Comparison of ENCODE assay signal across 1 cellular context in the genomic region with DNA sequence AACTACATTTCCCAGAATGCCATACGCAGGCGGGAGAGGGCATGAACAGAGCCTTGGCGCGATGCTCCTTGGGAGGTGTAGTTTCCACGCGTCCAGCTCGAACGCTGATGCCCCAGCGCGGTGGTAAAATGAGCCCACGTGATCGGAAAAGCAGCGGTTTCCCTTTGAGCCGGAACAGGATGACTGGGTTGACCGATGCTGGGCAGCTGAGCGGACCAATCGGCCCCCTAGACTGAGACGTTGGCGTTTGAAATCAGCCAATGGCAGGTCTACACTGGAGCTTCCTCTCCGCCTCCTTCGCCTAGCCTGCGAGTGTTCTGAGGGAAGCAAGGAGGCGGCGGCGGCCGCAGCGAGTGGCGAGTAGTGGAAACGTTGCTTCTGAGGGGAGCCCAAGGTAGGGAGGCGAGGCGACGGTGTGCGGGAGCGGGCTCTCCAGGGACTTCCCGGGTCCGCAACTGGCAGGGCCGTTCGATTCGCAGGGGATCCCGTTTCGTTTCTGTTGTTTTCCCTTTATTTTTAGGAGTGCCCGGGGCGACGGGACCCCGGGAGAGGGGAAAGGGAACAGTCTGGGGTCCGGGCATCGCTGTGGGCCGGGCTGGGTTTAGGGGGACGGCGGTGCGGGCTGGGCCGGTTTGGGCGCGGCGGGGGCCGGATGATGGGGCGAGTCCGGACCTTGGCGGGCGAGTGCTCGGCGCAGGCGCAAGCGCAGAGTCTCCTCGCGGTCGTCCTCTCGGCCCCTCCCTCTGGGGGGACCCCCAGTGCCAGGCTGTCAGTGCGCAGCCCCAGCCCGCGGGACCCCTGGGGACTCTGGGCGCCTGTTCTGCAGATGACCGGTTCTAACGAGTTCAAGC.
TF ChIP-seq lines count a peak whose summit lies in the region.

A gene with protein sequence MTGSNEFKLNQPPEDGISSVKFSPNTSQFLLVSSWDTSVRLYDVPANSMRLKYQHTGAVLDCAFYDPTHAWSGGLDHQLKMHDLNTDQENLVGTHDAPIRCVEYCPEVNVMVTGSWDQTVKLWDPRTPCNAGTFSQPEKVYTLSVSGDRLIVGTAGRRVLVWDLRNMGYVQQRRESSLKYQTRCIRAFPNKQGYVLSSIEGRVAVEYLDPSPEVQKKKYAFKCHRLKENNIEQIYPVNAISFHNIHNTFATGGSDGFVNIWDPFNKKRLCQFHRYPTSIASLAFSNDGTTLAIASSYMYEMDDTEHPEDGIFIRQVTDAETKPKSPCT (plus strand): TSS at position 311 of the 851 bp plus-strand sequence. CDS start 516 bp downstream, at position 827.

TF ChIP-seq in K562, 482 proteins besides CTCF, POLR2A, EP300 and RAD21 (continued from another document and continues in another):
- TF ChIP-seq MBD2 (IDR thresholded peaks at IDR 0.05; ENCODE audit: borderline replicate concordance, low read depth) = peak; percentile 89
- no peak for TF ChIP-seq MAFG (tag; conservative IDR thresholded peaks at IDR 0.05)
- TF ChIP-seq, protein P1, sequence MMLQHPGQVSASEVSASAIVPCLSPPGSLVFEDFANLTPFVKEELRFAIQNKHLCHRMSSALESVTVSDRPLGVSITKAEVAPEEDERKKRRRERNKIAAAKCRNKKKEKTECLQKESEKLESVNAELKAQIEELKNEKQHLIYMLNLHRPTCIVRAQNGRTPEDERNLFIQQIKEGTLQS (IDR thresholded peaks at IDR 0.05) = no peak
- TF ChIP-seq, protein P1 (CRISPR knock-in tag; conservative IDR thresholded peaks at IDR 0.05) = no peak
- TF ChIP-seq XRCC4 (IDR thresholded peaks at IDR 0.05; ENCODE audit: extremely low read depth, insufficient read depth, insufficient read length) = no peak
- TF ChIP-seq, protein P2, sequence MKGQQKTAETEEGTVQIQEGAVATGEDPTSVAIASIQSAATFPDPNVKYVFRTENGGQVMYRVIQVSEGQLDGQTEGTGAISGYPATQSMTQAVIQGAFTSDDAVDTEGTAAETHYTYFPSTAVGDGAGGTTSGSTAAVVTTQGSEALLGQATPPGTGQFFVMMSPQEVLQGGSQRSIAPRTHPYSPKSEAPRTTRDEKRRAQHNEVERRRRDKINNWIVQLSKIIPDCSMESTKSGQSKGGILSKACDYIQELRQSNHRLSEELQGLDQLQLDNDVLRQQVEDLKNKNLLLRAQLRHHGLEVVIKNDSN (CRISPR knock-in tag; IDR thresholded peaks at IDR 0.05) = peak; percentile 98
- TF ChIP-seq, protein P3, sequence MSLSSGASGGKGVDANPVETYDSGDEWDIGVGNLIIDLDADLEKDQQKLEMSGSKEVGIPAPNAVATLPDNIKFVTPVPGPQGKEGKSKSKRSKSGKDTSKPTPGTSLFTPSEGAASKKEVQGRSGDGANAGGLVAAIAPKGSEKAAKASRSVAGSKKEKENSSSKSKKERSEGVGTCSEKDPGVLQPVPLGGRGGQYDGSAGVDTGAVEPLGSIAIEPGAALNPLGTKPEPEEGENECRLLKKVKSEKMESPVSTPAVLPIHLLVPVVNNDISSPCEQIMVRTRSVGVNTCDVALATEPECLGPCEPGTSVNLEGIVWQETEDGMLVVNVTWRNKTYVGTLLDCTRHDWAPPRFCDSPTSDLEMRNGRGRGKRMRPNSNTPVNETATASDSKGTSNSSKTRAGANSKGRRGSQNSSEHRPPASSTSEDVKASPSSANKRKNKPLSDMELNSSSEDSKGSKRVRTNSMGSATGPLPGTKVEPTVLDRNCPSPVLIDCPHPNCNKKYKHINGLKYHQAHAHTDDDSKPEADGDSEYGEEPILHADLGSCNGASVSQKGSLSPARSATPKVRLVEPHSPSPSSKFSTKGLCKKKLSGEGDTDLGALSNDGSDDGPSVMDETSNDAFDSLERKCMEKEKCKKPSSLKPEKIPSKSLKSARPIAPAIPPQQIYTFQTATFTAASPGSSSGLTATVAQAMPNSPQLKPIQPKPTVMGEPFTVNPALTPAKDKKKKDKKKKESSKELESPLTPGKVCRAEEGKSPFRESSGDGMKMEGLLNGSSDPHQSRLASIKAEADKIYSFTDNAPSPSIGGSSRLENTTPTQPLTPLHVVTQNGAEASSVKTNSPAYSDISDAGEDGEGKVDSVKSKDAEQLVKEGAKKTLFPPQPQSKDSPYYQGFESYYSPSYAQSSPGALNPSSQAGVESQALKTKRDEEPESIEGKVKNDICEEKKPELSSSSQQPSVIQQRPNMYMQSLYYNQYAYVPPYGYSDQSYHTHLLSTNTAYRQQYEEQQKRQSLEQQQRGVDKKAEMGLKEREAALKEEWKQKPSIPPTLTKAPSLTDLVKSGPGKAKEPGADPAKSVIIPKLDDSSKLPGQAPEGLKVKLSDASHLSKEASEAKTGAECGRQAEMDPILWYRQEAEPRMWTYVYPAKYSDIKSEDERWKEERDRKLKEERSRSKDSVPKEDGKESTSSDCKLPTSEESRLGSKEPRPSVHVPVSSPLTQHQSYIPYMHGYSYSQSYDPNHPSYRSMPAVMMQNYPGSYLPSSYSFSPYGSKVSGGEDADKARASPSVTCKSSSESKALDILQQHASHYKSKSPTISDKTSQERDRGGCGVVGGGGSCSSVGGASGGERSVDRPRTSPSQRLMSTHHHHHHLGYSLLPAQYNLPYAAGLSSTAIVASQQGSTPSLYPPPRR (CRISPR knock-in tag; IDR thresholded peaks at IDR 0.05; ENCODE audit: borderline replicate concordance) = no peak
- TF ChIP-seq NFRKB (IDR thresholded peaks at IDR 0.05; ENCODE audit: low read depth) = peak; percentile 86
- TF ChIP-seq PTTG1 (tag; IDR thresholded peaks at IDR 0.05; ENCODE audit: low read depth) = no peak
- no peak for TF ChIP-seq OTX1 (CRISPR knock-in tag; IDR thresholded peaks at IDR 0.05)
- TF ChIP-seq EGR1 (conservative IDR thresholded peaks at IDR 0.05) = no peak
- TF ChIP-seq, protein P4, sequence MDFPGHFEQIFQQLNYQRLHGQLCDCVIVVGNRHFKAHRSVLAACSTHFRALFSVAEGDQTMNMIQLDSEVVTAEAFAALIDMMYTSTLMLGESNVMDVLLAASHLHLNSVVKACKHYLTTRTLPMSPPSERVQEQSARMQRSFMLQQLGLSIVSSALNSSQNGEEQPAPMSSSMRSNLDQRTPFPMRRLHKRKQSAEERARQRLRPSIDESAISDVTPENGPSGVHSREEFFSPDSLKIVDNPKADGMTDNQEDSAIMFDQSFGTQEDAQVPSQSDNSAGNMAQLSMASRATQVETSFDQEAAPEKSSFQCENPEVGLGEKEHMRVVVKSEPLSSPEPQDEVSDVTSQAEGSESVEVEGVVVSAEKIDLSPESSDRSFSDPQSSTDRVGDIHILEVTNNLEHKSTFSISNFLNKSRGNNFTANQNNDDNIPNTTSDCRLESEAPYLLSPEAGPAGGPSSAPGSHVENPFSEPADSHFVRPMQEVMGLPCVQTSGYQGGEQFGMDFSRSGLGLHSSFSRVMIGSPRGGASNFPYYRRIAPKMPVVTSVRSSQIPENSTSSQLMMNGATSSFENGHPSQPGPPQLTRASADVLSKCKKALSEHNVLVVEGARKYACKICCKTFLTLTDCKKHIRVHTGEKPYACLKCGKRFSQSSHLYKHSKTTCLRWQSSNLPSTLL (IDR thresholded peaks at IDR 0.05) = no peak
- no peak for TF ChIP-seq MIER1 (IDR thresholded peaks at IDR 0.05; ENCODE audit: low read depth)
- no peak for TF ChIP-seq RCOR1 (IDR thresholded peaks at IDR 0.05; ENCODE audit: borderline replicate concordance in 1 of 2, low read depth in 2 of 2, low read length in 2 of 2)
- no peak for TF ChIP-seq POLR3A (IDR thresholded peaks at IDR 0.05; ENCODE audit: borderline replicate concordance, extremely low read depth, insufficient read depth, insufficient read length)
- TF ChIP-seq ZC3H8 (IDR thresholded peaks at IDR 0.05) = no peak
- no peak for TF ChIP-seq FOXA1 (IDR thresholded peaks at IDR 0.05; ENCODE audit: borderline replicate concordance)
- TF ChIP-seq NFE2 (IDR thresholded peaks at IDR 0.05; ENCODE audit: low read depth) = no peak
- no peak for TF ChIP-seq STAG1 (CRISPR knock-in tag; IDR thresholded peaks at IDR 0.05; ENCODE audit: borderline replicate concordance)
- no peak for TF ChIP-seq ZFP1 (CRISPR knock-in tag; IDR thresholded peaks at IDR 0.05)
- no peak for TF ChIP-seq NCOA6 (IDR thresholded peaks at IDR 0.05)
- TF ChIP-seq JUND (IDR thresholded peaks at IDR 0.05; ENCODE audit: borderline replicate concordance, low read depth, low read length) = peak; percentile 30; the same call in 1 of the 2 replicates
- TF ChIP-seq JUND (tag; IDR thresholded peaks at IDR 0.05; ENCODE audit: borderline replicate concordance, low read depth, low read length) = no peak; the same call in 2 of the 3 replicates
- TF ChIP-seq, protein P5, sequence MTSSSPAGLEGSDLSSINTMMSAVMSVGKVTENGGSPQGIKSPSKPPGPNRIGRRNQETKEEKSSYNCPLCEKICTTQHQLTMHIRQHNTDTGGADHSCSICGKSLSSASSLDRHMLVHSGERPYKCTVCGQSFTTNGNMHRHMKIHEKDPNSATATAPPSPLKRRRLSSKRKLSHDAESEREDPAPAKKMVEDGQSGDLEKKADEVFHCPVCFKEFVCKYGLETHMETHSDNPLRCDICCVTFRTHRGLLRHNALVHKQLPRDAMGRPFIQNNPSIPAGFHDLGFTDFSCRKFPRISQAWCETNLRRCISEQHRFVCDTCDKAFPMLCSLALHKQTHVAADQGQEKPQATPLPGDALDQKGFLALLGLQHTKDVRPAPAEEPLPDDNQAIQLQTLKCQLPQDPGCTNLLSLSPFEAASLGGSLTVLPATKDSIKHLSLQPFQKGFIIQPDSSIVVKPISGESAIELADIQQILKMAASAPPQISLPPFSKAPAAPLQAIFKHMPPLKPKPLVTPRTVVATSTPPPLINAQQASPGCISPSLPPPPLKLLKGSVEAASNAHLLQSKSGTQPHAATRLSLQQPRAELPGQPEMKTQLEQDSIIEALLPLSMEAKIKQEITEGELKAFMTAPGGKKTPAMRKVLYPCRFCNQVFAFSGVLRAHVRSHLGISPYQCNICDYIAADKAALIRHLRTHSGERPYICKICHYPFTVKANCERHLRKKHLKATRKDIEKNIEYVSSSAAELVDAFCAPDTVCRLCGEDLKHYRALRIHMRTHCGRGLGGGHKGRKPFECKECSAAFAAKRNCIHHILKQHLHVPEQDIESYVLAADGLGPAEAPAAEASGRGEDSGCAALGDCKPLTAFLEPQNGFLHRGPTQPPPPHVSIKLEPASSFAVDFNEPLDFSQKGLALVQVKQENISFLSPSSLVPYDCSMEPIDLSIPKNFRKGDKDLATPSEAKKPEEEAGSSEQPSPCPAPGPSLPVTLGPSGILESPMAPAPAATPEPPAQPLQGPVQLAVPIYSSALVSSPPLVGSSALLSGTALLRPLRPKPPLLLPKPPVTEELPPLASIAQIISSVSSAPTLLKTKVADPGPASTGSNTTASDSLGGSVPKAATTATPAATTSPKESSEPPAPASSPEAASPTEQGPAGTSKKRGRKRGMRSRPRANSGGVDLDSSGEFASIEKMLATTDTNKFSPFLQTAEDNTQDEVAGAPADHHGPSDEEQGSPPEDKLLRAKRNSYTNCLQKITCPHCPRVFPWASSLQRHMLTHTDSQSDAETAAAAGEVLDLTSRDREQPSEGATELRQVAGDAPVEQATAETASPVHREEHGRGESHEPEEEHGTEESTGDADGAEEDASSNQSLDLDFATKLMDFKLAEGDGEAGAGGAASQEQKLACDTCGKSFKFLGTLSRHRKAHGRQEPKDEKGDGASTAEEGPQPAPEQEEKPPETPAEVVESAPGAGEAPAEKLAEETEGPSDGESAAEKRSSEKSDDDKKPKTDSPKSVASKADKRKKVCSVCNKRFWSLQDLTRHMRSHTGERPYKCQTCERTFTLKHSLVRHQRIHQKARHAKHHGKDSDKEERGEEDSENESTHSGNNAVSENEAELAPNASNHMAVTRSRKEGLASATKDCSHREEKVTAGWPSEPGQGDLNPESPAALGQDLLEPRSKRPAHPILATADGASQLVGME (CRISPR knock-in tag; IDR thresholded peaks at IDR 0.05) = no peak
- TF ChIP-seq, protein P6, sequence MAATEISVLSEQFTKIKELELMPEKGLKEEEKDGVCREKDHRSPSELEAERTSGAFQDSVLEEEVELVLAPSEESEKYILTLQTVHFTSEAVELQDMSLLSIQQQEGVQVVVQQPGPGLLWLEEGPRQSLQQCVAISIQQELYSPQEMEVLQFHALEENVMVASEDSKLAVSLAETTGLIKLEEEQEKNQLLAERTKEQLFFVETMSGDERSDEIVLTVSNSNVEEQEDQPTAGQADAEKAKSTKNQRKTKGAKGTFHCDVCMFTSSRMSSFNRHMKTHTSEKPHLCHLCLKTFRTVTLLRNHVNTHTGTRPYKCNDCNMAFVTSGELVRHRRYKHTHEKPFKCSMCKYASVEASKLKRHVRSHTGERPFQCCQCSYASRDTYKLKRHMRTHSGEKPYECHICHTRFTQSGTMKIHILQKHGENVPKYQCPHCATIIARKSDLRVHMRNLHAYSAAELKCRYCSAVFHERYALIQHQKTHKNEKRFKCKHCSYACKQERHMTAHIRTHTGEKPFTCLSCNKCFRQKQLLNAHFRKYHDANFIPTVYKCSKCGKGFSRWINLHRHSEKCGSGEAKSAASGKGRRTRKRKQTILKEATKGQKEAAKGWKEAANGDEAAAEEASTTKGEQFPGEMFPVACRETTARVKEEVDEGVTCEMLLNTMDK (IDR thresholded peaks at IDR 0.05; ENCODE audit: borderline replicate concordance, insufficient read depth, low read depth, low read length, poor library complexity, severe bottlenecking) = no peak
- no peak for TF ChIP-seq ESRRB (CRISPR knock-in tag; IDR thresholded peaks at IDR 0.05; ENCODE audit: borderline replicate concordance)
- TF ChIP-seq, protein P7, sequence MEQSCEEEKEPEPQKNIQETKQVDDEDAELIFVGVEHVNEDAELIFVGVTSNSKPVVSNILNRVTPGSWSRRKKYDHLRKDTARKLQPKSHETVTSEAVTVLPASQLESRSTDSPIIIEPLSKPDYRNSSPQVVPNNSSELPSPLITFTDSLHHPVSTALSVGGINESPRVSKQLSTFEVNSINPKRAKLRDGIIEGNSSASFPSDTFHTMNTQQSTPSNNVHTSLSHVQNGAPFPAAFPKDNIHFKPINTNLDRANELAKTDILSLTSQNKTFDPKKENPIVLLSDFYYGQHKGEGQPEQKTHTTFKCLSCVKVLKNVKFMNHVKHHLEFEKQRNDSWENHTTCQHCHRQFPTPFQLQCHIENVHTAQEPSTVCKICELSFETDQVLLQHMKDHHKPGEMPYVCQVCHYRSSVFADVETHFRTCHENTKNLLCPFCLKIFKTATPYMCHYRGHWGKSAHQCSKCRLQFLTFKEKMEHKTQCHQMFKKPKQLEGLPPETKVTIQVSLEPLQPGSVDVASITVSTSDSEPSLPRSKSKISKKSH (CRISPR knock-in tag; IDR thresholded peaks at IDR 0.05) = no peak
- TF ChIP-seq MYC (IDR thresholded peaks at IDR 0.05; ENCODE audit: low read depth, low read length) = peak; percentile 34; the same call in 1 of the 2 replicates
- no peak for TF ChIP-seq MYC (CRISPR knock-in tag; IDR thresholded peaks at IDR 0.05; ENCODE audit: borderline replicate concordance, low read depth)
- peak; percentile 91 for TF ChIP-seq CREM (IDR thresholded peaks at IDR 0.05; ENCODE audit: low read depth)
- no peak for TF ChIP-seq BCOR (IDR thresholded peaks at IDR 0.05)
- peak; percentile 53; the same call in 1 of the 2 replicates for TF ChIP-seq BHLHE40 (IDR thresholded peaks at IDR 0.05; ENCODE audit: low read length)
- TF ChIP-seq EP400 (IDR thresholded peaks at IDR 0.05) = peak; percentile 87
- TF ChIP-seq, protein P8, sequence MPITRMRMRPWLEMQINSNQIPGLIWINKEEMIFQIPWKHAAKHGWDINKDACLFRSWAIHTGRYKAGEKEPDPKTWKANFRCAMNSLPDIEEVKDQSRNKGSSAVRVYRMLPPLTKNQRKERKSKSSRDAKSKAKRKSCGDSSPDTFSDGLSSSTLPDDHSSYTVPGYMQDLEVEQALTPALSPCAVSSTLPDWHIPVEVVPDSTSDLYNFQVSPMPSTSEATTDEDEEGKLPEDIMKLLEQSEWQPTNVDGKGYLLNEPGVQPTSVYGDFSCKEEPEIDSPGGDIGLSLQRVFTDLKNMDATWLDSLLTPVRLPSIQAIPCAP (CRISPR knock-in tag; IDR thresholded peaks at IDR 0.05; ENCODE audit: borderline replicate concordance) = no peak
